1 cellular context compared by ENCODE assay signal in the genomic region with DNA sequence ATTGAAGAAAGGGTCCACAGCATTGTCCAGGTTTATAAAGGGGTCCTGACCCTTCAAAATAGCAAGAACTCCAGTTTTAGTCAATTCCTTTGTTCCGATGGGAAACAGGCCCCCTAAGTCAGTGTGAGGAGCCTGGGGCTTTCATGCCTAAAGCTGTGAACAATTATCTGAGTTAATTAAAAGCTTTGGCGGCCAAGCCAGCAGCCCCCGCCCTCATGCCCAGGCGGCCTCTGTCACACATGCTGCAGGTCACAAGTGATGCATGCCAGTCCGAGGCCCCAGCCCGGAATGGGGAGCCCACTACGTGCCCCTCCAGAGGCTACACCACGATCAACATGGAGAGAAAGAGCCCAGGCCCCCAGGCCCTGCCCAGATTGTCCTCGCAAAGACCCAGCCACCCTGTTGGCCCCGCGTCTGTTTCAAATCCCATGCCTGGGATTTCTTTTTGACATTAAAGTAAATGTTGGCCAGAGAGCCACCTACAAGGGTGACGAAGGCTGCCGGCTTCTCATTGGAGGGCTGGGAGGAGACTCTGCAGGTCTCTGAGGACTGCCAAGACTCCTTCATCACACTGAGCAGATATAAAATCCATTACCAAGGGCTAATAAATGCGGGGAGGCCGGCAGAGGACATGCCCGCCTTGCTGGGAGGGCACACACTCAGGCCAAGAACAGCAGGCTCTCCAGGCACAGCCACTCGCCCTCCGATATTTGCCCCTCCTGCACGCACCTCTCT.
TF ChIP-seq lines count a peak whose summit lies in the region.

No MANE protein-coding gene starts in this region.

TF ChIP-seq in WTC11, 78 proteins besides CTCF, POLR2A, EP300 and RAD21 (continued from another document):
- TF ChIP-seq, protein P1, sequence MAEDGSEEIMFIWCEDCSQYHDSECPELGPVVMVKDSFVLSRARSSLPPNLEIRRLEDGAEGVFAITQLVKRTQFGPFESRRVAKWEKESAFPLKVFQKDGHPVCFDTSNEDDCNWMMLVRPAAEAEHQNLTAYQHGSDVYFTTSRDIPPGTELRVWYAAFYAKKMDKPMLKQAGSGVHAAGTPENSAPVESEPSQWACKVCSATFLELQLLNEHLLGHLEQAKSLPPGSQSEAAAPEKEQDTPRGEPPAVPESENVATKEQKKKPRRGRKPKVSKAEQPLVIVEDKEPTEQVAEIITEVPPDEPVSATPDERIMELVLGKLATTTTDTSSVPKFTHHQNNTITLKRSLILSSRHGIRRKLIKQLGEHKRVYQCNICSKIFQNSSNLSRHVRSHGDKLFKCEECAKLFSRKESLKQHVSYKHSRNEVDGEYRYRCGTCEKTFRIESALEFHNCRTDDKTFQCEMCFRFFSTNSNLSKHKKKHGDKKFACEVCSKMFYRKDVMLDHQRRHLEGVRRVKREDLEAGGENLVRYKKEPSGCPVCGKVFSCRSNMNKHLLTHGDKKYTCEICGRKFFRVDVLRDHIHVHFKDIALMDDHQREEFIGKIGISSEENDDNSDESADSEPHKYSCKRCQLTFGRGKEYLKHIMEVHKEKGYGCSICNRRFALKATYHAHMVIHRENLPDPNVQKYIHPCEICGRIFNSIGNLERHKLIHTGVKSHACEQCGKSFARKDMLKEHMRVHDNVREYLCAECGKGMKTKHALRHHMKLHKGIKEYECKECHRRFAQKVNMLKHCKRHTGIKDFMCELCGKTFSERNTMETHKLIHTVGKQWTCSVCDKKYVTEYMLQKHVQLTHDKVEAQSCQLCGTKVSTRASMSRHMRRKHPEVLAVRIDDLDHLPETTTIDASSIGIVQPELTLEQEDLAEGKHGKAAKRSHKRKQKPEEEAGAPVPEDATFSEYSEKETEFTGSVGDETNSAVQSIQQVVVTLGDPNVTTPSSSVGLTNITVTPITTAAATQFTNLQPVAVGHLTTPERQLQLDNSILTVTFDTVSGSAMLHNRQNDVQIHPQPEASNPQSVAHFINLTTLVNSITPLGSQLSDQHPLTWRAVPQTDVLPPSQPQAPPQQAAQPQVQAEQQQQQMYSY (CRISPR knock-in tag; IDR thresholded peaks at IDR 0.05), result no peak
- no peak for TF ChIP-seq CREM (CRISPR knock-in tag; IDR thresholded peaks at IDR 0.05)
